Comparison of ENCODE assay signal across 8 cellular contexts in genomic region chr10:104209575-104210198, GRCh38. TPM values are rescaled to one million over a fixed set of nuclear protein-coding genes. Genes with fewer than 3 reads are reported as not detected.
A peak's percentile ranks its signal among the peaks of the same experiment; 100 is the strongest.
DNase-seq lines count a peak whose midpoint lies in the region; ATAC-seq, FAIRE-seq and TF ChIP-seq lines count a peak whose summit lies in the region.

No MANE protein-coding gene starts in this region.

- no peak overlapping the region for H2AFZ ChIP-seq in DND-41 (ENCODE audit: low read depth, low read length)
- H2AFZ ChIP-seq in keratinocyte (ENCODE audit: control insufficient read depth, low read length): no peak overlapping the region

- dilution Hi-C loops in keratinocyte (cut with MboI; ENCODE audit: extremely low pct_ligation_motif_present, low sequenced_read_pairs): no loop called here

- no peaks in the 10 kb centered on the region for H3K9me3 Mint-ChIP-seq in MCF 10A (ENCODE audit: unreplicated experiment)

- CTCF ChIA-PET in MCF 10A (lab: Yijun Ruan, JAX): interaction anchor here (0.8 to 1.4 kb wide), 3 partner anchors 68 to 498 kb away, joined by 3 to 7 read pairs (median 3); no protein-coding TSS in a partner anchor

- H3K79me2 ChIP-seq in DND-41 (ENCODE audit: insufficient read depth, low read length) (no peaks in the 10 kb centered on the region), keratinocyte (ENCODE audit: control insufficient read depth, insufficient read depth, low read length) (no peaks in the 10 kb centered on the region)

- FAIRE-seq in RCC 7860 (lab: Jason Lieb, UNC) (peak; percentile 51), keratinocyte (lab: Jason Lieb, UNC) (peak; percentile 65)

- H3K4me1 Mint-ChIP-seq in MCF 10A (ENCODE audit: insufficient read depth, unreplicated experiment): no peaks in the 10 kb centered on the region

- DNase-seq in DND-41 (peak; percentile 46), HT-29 (ENCODE audit: low spot score) (peak; percentile 59), RCC 7860 (ENCODE audit: low spot score) (peak; percentile 45), MCF 10A (ENCODE audit: unreplicated experiment) (peak; percentile 62), keratinocyte (ENCODE audit: low read depth, low spot score) (no peak)
- peak; percentile 8 for DNase-seq in stimulated activated CD8-positive, alpha-beta memory T cell treated with anti-CD3 and anti-CD28 coated beads, Interleukin-12 subunit alpha, Interleukin-12 subunit beta, amount 100 ng/mL, for 1 hour (ENCODE audit: low read depth)

- H3K27ac Mint-ChIP-seq in MCF 10A (ENCODE audit: low read depth, unreplicated experiment): no peak overlapping the region

- H3K4me1 ChIP-seq in DND-41 (ENCODE audit: insufficient read depth, low read length): no peaks in the 10 kb centered on the region
- H3K4me1 ChIP-seq in keratinocyte (ENCODE audit: control insufficient read depth, extremely low read depth, insufficient read depth, low read length): no peaks in the 10 kb centered on the region

- H3K4me2 ChIP-seq in DND-41 (ENCODE audit: insufficient read depth, low read length): no peak overlapping the region
- no peak overlapping the region for H3K4me2 ChIP-seq in keratinocyte (ENCODE audit: control insufficient read depth, extremely low read depth, insufficient read depth, low read depth, low read length)

- H3K36me3 Mint-ChIP-seq in MCF 10A (ENCODE audit: insufficient read depth, unreplicated experiment): peaks cover 4% of the 10 kb centered on the region

- H3K27me3 Mint-ChIP-seq in MCF 10A (ENCODE audit: insufficient read depth, unreplicated experiment): no peaks in the 10 kb centered on the region

- ATAC-seq in DND-41 (ENCODE audit: insufficient read depth, low read depth) (peak; percentile 82), HG02981 (IDR thresholded peaks at IDR 0.05; ENCODE audit: unreplicated experiment) (no peak), GM21717 (IDR thresholded peaks at IDR 0.05; ENCODE audit: unreplicated experiment) (no peak)

- POLR2A ChIA-PET in MCF 10A (lab: Yijun Ruan, JAX): interaction anchor here (0.9 to 2.2 kb wide), 5 partner anchors 46 to 181 kb away, joined by 3 to 8 read pairs (median 3); partner anchors contain the start of gene SFR1

- no peaks in the 10 kb centered on the region for H3K9me1 ChIP-seq in keratinocyte (ENCODE audit: control insufficient read depth, extremely low read depth, insufficient read depth, low read length)

- no peaks in the 10 kb centered on the region for H3K36me3 ChIP-seq in DND-41 (ENCODE audit: insufficient read depth, low read length)
- H3K36me3 ChIP-seq in keratinocyte (ENCODE audit: control insufficient read depth in 2 of 2, extremely low read depth in 1 of 2, insufficient read depth in 2 of 2, low read length in 2 of 2): no peaks in the 10 kb centered on the region

- H4K20me1 ChIP-seq in DND-41 (ENCODE audit: insufficient read depth, low read length) (no peaks in the 10 kb centered on the region), keratinocyte (ENCODE audit: control insufficient read depth, extremely low read depth, insufficient read depth, low read length) (no peaks in the 10 kb centered on the region)

- TF ChIP-seq CTCF in DND-41 (IDR thresholded peaks at IDR 0.05; ENCODE audit: borderline replicate concordance, extremely low read depth, low read length, poor library complexity, severe bottlenecking) (peak; percentile 73), MCF 10A (IDR thresholded peaks at IDR 0.05; ENCODE audit: unreplicated experiment) (peak; percentile 65), keratinocyte (optimal IDR thresholded peaks at IDR 0.05 in 1 of 3, IDR thresholded peaks at IDR 0.05 in 1 of 3, conservative IDR thresholded peaks at IDR 0.05 in 1 of 3; ENCODE audit: extremely low read depth in 1 of 3, insufficient read depth in 2 of 3, low read length in 3 of 3) (peak; percentile 51 to 62 (median 62))

- H3K4me3 ChIP-seq in DND-41 (ENCODE audit: low read depth in 1 of 2, low read length in 2 of 2) (no peak overlapping the region), keratinocyte (ENCODE audit: control insufficient read depth in 2 of 3, extremely low read depth in 1 of 3, insufficient read depth in 2 of 3, low read depth in 1 of 3, low read length in 3 of 3) (no peak overlapping the region)

- H3K9me3 ChIP-seq in DND-41 (ENCODE audit: insufficient read depth, low read length, severe bottlenecking) (no peaks in the 10 kb centered on the region), keratinocyte (ENCODE audit: control insufficient read depth, low read depth, low read length) (no peaks in the 10 kb centered on the region)

- no peak overlapping the region for H3K9ac ChIP-seq in DND-41 (ENCODE audit: low read depth, low read length)
- no peak overlapping the region for H3K9ac ChIP-seq in keratinocyte (ENCODE audit: control insufficient read depth, extremely low read depth, insufficient read depth, low read length)

- no peak overlapping the region for H3K4me3 Mint-ChIP-seq in MCF 10A (ENCODE audit: unreplicated experiment)

- H3K27ac ChIP-seq in DND-41 (ENCODE audit: low read length): no peak overlapping the region
- no peak overlapping the region for H3K27ac ChIP-seq in keratinocyte (ENCODE audit: control insufficient read depth, insufficient read depth, low read length)

- intact Hi-C loops in MCF 10A (cut with micrococcal nuclease): loop anchor here (1.0 to 5.0 kb wide), 4 partner anchors 87 to 321 kb away; partner anchors contain the start of gene SFR1

- H3K27me3 ChIP-seq in DND-41 (ENCODE audit: insufficient read depth, low read length, poor library complexity): peaks cover 10% of the 10 kb centered on the region
- no peaks in the 10 kb centered on the region for H3K27me3 ChIP-seq in keratinocyte (ENCODE audit: control insufficient read depth, extremely low read depth, insufficient read depth, low read length)

- BruUV-seq in MCF 10A (replicated peaks; lab: Mats Ljungman, UMichigan): no TSS peak

RNA-seq across cellular contexts. Expression of gene CFAP43, which starts 22.5 kb away (rescaled TPM):
- total RNA-seq in HT-29 (2014; rRNA removed; shearing (Covaris generic)): 0.16 and 0.18 TPM in 2 replicates
- total RNA-seq in MCF 10A (2022): 0.25 and 0.42 TPM in 2 replicates
- 0.20 to 0.26 TPM (median 0.25 TPM) in 3 replicates for polyA plus RNA-seq in keratinocyte
- 1.0 TPM for polyA plus RNA-seq in keratinocyte (2011; ENCODE audit: low read depth)
- 0.23 TPM in 2 replicates for polyA plus RNA-seq in keratinocyte (2011; cell fraction: cytosol; rRNA removed)
- polyA plus RNA-seq in keratinocyte (2011; cell fraction: nucleus; rRNA removed): 0.43 and 0.67 TPM in 2 replicates
- polyA plus RNA-seq in keratinocyte (2012; ENCODE audit: low replicate concordance): 0.13 and 0.23 TPM in 2 replicates
- polyA minus RNA-seq in keratinocyte: 0.10 to 0.35 TPM in 2 of 3 replicates, not detected in the other
- not detected for polyA minus RNA-seq in keratinocyte (2011; cell fraction: cytosol; rRNA and poly(A)+ RNA removed)
- polyA minus RNA-seq in keratinocyte (2011; cell fraction: nucleus; rRNA and poly(A)+ RNA removed): 0.21 and 0.85 TPM in 2 replicates

RNA-seq across cellular contexts. Expression of gene GSTO1, which starts 45.0 kb away (rescaled TPM):
- 96.1 and 97.2 TPM in 2 replicates for total RNA-seq in HT-29 (2014; rRNA removed; shearing (Covaris generic))
- total RNA-seq in MCF 10A (2022): 54.6 and 61.8 TPM in 2 replicates
- polyA plus RNA-seq in keratinocyte: 260 to 338 TPM (median 267 TPM) in 3 replicates
- 230 TPM for polyA plus RNA-seq in keratinocyte (2011; ENCODE audit: low read depth)
- 293 and 341 TPM in 2 replicates for polyA plus RNA-seq in keratinocyte (2011; cell fraction: cytosol; rRNA removed)
- polyA plus RNA-seq in keratinocyte (2011; cell fraction: nucleus; rRNA removed): 149 and 168 TPM in 2 replicates
- polyA plus RNA-seq in keratinocyte (2012; ENCODE audit: low replicate concordance): 270 and 343 TPM in 2 replicates
- 14.6 to 78.3 TPM (median 50.6 TPM) in 3 replicates for polyA minus RNA-seq in keratinocyte
- 91.5 TPM for polyA minus RNA-seq in keratinocyte (2011; cell fraction: cytosol; rRNA and poly(A)+ RNA removed)
- 27.6 and 51.2 TPM in 2 replicates for polyA minus RNA-seq in keratinocyte (2011; cell fraction: nucleus; rRNA and poly(A)+ RNA removed)

RNA-seq across cellular contexts. Expression of gene GSTO2, which starts 59.3 kb away (rescaled TPM):
- total RNA-seq in HT-29 (2014; rRNA removed; shearing (Covaris generic)): 31.4 and 31.8 TPM in 2 replicates
- 33.8 and 40.9 TPM in 2 replicates for total RNA-seq in MCF 10A (2022)
- 42.7 to 56.9 TPM (median 47.1 TPM) in 3 replicates for polyA plus RNA-seq in keratinocyte
- polyA plus RNA-seq in keratinocyte (2011; ENCODE audit: low read depth): 3.5 TPM
- polyA plus RNA-seq in keratinocyte (2011; cell fraction: cytosol; rRNA removed): 43.7 and 50.3 TPM in 2 replicates
- 29.6 and 32.1 TPM in 2 replicates for polyA plus RNA-seq in keratinocyte (2011; cell fraction: nucleus; rRNA removed)
- polyA plus RNA-seq in keratinocyte (2012; ENCODE audit: low replicate concordance): 28.2 and 28.3 TPM in 2 replicates
- 17.9 to 33.5 TPM (median 25.5 TPM) in 3 replicates for polyA minus RNA-seq in keratinocyte
- 10.7 TPM for polyA minus RNA-seq in keratinocyte (2011; cell fraction: cytosol; rRNA and poly(A)+ RNA removed)
- 7.9 and 15.6 TPM in 2 replicates for polyA minus RNA-seq in keratinocyte (2011; cell fraction: nucleus; rRNA and poly(A)+ RNA removed)
